9 cellular contexts compared by ENCODE assay signal in the genomic region with DNA sequence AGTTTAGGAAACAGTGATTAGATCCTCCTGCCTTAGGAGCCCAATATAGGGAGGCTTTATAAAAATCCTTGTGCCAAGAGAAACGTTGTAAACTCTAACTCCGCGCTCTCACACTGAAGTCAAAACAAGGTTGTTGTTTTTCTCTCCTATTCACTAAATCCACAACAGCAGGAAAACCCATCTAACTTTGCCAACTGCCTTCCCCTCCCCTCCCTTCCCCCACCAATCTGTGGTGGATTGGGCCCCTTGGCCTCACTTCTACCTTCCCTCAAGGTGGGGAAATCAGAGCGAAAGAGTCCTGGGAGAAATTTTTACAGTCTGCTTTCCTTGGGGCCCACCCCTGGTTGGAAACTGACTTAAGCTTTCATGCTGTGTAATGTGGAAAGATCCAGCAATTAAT. TPM values are rescaled to one million over a fixed set of nuclear protein-coding genes. Genes with fewer than 3 reads are reported as not detected.
DNase-seq lines count a peak whose midpoint lies in the region; ATAC-seq, FAIRE-seq and TF ChIP-seq lines count a peak whose summit lies in the region.
"Had no signal": no experiment of that assay in that cellular context is flagged by ENCODE, and none has a peak within 500 bp of the region (broad histone marks: within the 10 kb centered on the region; RNA-seq: fewer than 3 reads in every experiment).

No MANE protein-coding gene starts in this region.

- peaks cover 0 to 8% of the 10 kb centered on the region in 2 donors for H3K27me3 Mint-ChIP-seq in CD8-positive, alpha-beta memory T cell

- peaks cover 48 to 65% (median 54%) of the 10 kb centered on the region in 3 donors for H3K4me1 Mint-ChIP-seq in CD8-positive, alpha-beta memory T cell

- H2AFZ ChIP-seq in endothelial cell of umbilical vein (ENCODE audit: low read depth, low read length): no peak overlapping the region

- FAIRE-seq in endothelial cell of umbilical vein (lab: Jason Lieb, UNC) (peak; percentile 18), pancreas (lab: Jason Lieb, UNC) (no peak)

- no peaks in the 10 kb centered on the region for H3K27me3 ChIP-seq in CD8-positive, alpha-beta memory T cell (ENCODE audit: insufficient read depth, low read length, poor library complexity, severe bottlenecking)
- no peaks in the 10 kb centered on the region for H3K27me3 ChIP-seq in Peyer's patch
- no peaks in the 10 kb centered on the region for H3K27me3 ChIP-seq in endothelial cell of umbilical vein (ENCODE audit: control insufficient read depth in 2 of 2, insufficient read depth in 2 of 2, low read length in 2 of 2)
- H3K27me3 ChIP-seq in pancreas: no peaks in the 10 kb centered on the region
- H3K27me3 ChIP-seq in WERI-Rb-1 (ENCODE audit: insufficient read depth, low read depth, severe bottlenecking): no peaks in the 10 kb centered on the region

- H3K79me2 ChIP-seq in endothelial cell of umbilical vein (ENCODE audit: control insufficient read depth, insufficient read depth, low read length): no peaks in the 10 kb centered on the region

- no peaks in the 10 kb centered on the region for H3K9me3 ChIP-seq in CD8-positive, alpha-beta memory T cell (ENCODE audit: low read length)
- H3K9me3 ChIP-seq in Peyer's patch: no peaks in the 10 kb centered on the region
- no peaks in the 10 kb centered on the region for H3K9me3 ChIP-seq in endothelial cell of umbilical vein (replicated peaks; ENCODE audit: control insufficient read depth, insufficient read depth, low read length)
- no peaks in the 10 kb centered on the region for H3K9me3 ChIP-seq in pancreas
- no peaks in the 10 kb centered on the region for H3K9me3 ChIP-seq in WERI-Rb-1 (ENCODE audit: severe bottlenecking)

- 64 to 66% methylated on average over 4 of the region's 4 CpGs for WGBS in pancreas, 2 donors

- peak overlapping the region; percentile 91 to 99 (median 95) for H3K4me3 Mint-ChIP-seq in CD8-positive, alpha-beta memory T cell

- POLR2A ChIA-PET in CD8-positive, alpha-beta memory T cell (lab: Charles Lee): interaction anchor here (0.7 to 3.1 kb wide), 4 partner anchors 19 to 350 kb away, joined by 4 to 40 read pairs (median 12); partner anchors contain the start of gene INTS6
- POLR2A ChIA-PET in endothelial cell of umbilical vein (lab: Charles Lee): interaction anchor here (1.4 to 3.1 kb wide), 2 partner anchors 217 to 350 kb away, joined by 3 to 11 read pairs; partner anchors contain the start of gene INTS6

- peaks cover 0 to 4% (median 0%) of the 10 kb centered on the region in 5 donors for H3K9me3 Mint-ChIP-seq in CD8-positive, alpha-beta memory T cell

- no peaks in the 10 kb centered on the region for H3K36me3 ChIP-seq in CD8-positive, alpha-beta memory T cell (ENCODE audit: insufficient read depth, low read length)
- no peaks in the 10 kb centered on the region for H3K36me3 ChIP-seq in Peyer's patch
- H3K36me3 ChIP-seq in endothelial cell of umbilical vein (ENCODE audit: control insufficient read depth in 2 of 2, extremely low read depth in 1 of 2, insufficient read depth in 2 of 2, low read length in 2 of 2): no peaks in the 10 kb centered on the region
- H3K36me3 ChIP-seq in pancreas: no peaks in the 10 kb centered on the region
- H3K36me3 ChIP-seq in WERI-Rb-1: no peaks in the 10 kb centered on the region

- peak overlapping the region; percentile 99 for H3K27ac ChIP-seq in CD8-positive, alpha-beta memory T cell (ENCODE audit: low read depth, low read length)
- peak overlapping the region; percentile 100 for H3K27ac ChIP-seq in Peyer's patch
- H3K27ac ChIP-seq in endothelial cell of umbilical vein (ENCODE audit: insufficient read depth, low read depth, low read length): peak overlapping the region; percentile 92
- peak overlapping the region; percentile 100 for H3K27ac ChIP-seq in pancreas
- H3K27ac ChIP-seq in WERI-Rb-1: no peak overlapping the region

- no TSS peak for BruUV-seq in endothelial cell of umbilical vein (replicated peaks; lab: Mats Ljungman, UMichigan)

- CTCF ChIA-PET in CD8-positive, alpha-beta memory T cell (lab: Charles Lee): interaction anchor here (0.8 to 4.3 kb wide), 6 partner anchors 13 to 392 kb away, joined by 3 to 14 read pairs (median 3); partner anchors contain the start of gene INTS6
- CTCF ChIA-PET in endothelial cell of umbilical vein (lab: Charles Lee): interaction anchor here (0.6 to 1.3 kb wide), 4 partner anchors 9 to 677 kb away, joined by 3 read pairs; no protein-coding TSS in a partner anchor

- ATAC-seq in pancreas (no peak), GM18498 (IDR thresholded peaks at IDR 0.05; ENCODE audit: unreplicated experiment) (no peak)

- H3K9me1 ChIP-seq in endothelial cell of umbilical vein (replicated peaks; ENCODE audit: control insufficient read depth, extremely low read depth, insufficient read depth, low read length): no peaks in the 10 kb centered on the region

- H3K4me2 ChIP-seq in endothelial cell of umbilical vein (ENCODE audit: insufficient read depth, low read length): peak overlapping the region; percentile 10

- H3K4me3 ChIP-seq in CD8-positive, alpha-beta memory T cell (ENCODE audit: low read length): peak overlapping the region; percentile 68
- H3K4me3 ChIP-seq in Peyer's patch (peak overlapping the region in 3 of 4 donors; percentile 78 to 97 (median 85)), endothelial cell of umbilical vein (replicated peaks in 1 of 3; ENCODE audit: insufficient read depth in 1 of 3, low read depth in 1 of 3, low read length in 3 of 3) (no peak overlapping the region), pancreas (peak overlapping the region in 2 of 4 donors; percentile 71 to 85), WERI-Rb-1 (ENCODE audit: low read depth, low read length) (no peak overlapping the region)

- no peaks in the 10 kb centered on the region for H4K20me1 ChIP-seq in endothelial cell of umbilical vein (replicated peaks; ENCODE audit: control insufficient read depth, extremely low read depth, insufficient read depth, low read length)

- H3K4me1 ChIP-seq in CD8-positive, alpha-beta memory T cell (ENCODE audit: insufficient read depth, low read length): peaks cover 39% of the 10 kb centered on the region
- peaks cover 0 to 25% (median 8%) of the 10 kb centered on the region in 4 donors for H3K4me1 ChIP-seq in Peyer's patch
- peaks cover 35% of the 10 kb centered on the region for H3K4me1 ChIP-seq in endothelial cell of umbilical vein (ENCODE audit: control insufficient read depth, extremely low read depth, insufficient read depth, low read length)
- peaks cover 19 to 46% (median 31%) of the 10 kb centered on the region in 3 donors for H3K4me1 ChIP-seq in pancreas

- no peak for TF ChIP-seq CTCF in Peyer's patch (IDR thresholded peaks at IDR 0.05)
- TF ChIP-seq CTCF in endothelial cell of umbilical vein (IDR thresholded peaks at IDR 0.05; ENCODE audit: extremely low read depth in 1 of 2, insufficient read depth in 1 of 2, low read depth in 1 of 2, low read length in 2 of 2): no peak
- TF ChIP-seq CTCF in pancreas (IDR thresholded peaks at IDR 0.05): no peak
- TF ChIP-seq CTCF in WERI-Rb-1 (IDR thresholded peaks at IDR 0.05; ENCODE audit: low read depth, low read length): no peak

- intact Hi-C loops in endothelial cell of umbilical vein (cut with micrococcal nuclease): loop anchor here (2.0 to 10.0 kb wide), 5 partner anchors 38 to 655 kb away; partner anchors contain the start of genes ALG11, ATP7B, CKAP2 and VPS36
- intact Hi-C loops in pancreas (cut with DNase I): no loop called here

- dilution Hi-C loops in endothelial cell of umbilical vein (cut with MboI; ENCODE audit: extremely low pct_ligation_motif_present, low sequenced_read_pairs): no loop called here

- H3K9ac ChIP-seq in endothelial cell of umbilical vein (replicated peaks; ENCODE audit: extremely low read depth, insufficient read depth, low read length): peak overlapping the region; percentile 96

- H3K36me3 Mint-ChIP-seq in CD8-positive, alpha-beta memory T cell: peaks cover 0 to 22% (median 0%) of the 10 kb centered on the region in 3 donors

- no peak for DNase-seq in CD8-positive, alpha-beta memory T cell
- no peak for DNase-seq in Peyer's patch
- peak; percentile 53 for DNase-seq in endothelial cell of umbilical vein (ENCODE audit: low read depth, low spot score)
- DNase-seq in pancreas: peak in 2 of 6 donors; percentile 20 to 21
- no peak for DNase-seq in stimulated activated CD4-positive, alpha-beta T cell treated with anti-CD3 and anti-CD28 coated beads, Interleukin-12 subunit alpha, Interleukin-12 subunit beta, amount 100 ng/mL, for 4 hours
- no peak for DNase-seq in NCI-H226
- no peak for DNase-seq in WERI-Rb-1

- TF ChIP-seq POLR2A in Peyer's patch (IDR thresholded peaks at IDR 0.05) (no peak), endothelial cell of umbilical vein (IDR thresholded peaks at IDR 0.05; ENCODE audit: low read depth, low read length) (no peak)

- H3K27ac Mint-ChIP-seq in CD8-positive, alpha-beta memory T cell: peak overlapping the region; percentile 98 to 100 (median 100)

RNA-seq across cellular contexts. Expression of gene DHRS12, which starts 1.4 kb away (rescaled TPM):
- total RNA-seq in CD8-positive, alpha-beta memory T cell: 1 to 10 TPM; 7.1 to 7.2 TPM
- 35.6 TPM for polyA plus RNA-seq in CD8-positive, alpha-beta memory T cell
- total RNA-seq in Peyer's patch: 10 to 100 TPM in 3 of 4 donors, 1 to 10 TPM in 1; 8.1 to 21.7 (median 12.5) TPM
- total RNA-seq in endothelial cell of umbilical vein: 6.4 and 8.9 TPM in 2 replicates
- polyA plus RNA-seq in endothelial cell of umbilical vein: 9.1 and 9.4 TPM in 2 replicates
- polyA plus RNA-seq in endothelial cell of umbilical vein (2011; cell fraction: cytosol; rRNA removed): 4.9 and 7.3 TPM in 2 replicates
- polyA plus RNA-seq in endothelial cell of umbilical vein (2011; cell fraction: nucleus; rRNA removed): 13.8 and 16.8 TPM in 2 replicates
- 8.3 and 13.3 TPM in 2 replicates for polyA plus RNA-seq in endothelial cell of umbilical vein (2012)
- 8.6 and 9.8 TPM in 2 replicates for polyA minus RNA-seq in endothelial cell of umbilical vein
- not detected for polyA minus RNA-seq in endothelial cell of umbilical vein (2011; cell fraction: cytosol; rRNA and poly(A)+ RNA removed)
- polyA minus RNA-seq in endothelial cell of umbilical vein (2011; cell fraction: nucleus; rRNA and poly(A)+ RNA removed): 7.7 and 9.3 TPM in 2 replicates
- 10 to 100 TPM; 13.8 to 34.6 (median 22.9) TPM for total RNA-seq in pancreas
- polyA plus RNA-seq in pancreas: 10 to 100 TPM; 31.3 to 39.4 TPM

RNA-seq across cellular contexts. Expression of gene TMEM272, which starts 42.4 kb away (rescaled TPM):
- under 1 TPM; 0.35 to 0.69 TPM for total RNA-seq in CD8-positive, alpha-beta memory T cell
- 0.12 TPM for polyA plus RNA-seq in CD8-positive, alpha-beta memory T cell
- total RNA-seq in Peyer's patch: under 1 TPM in 2 of 4 donors, not detected in 2; 0.40 to 0.57 TPM
- not detected in 2 replicates for total RNA-seq in endothelial cell of umbilical vein
- polyA plus RNA-seq in endothelial cell of umbilical vein: not detected in 2 replicates
- not detected in 2 replicates for polyA plus RNA-seq in endothelial cell of umbilical vein (2011; cell fraction: cytosol; rRNA removed)
- polyA plus RNA-seq in endothelial cell of umbilical vein (2011; cell fraction: nucleus; rRNA removed): 0.03 TPM in 1 of 2 replicates, not detected in the other
- not detected in 2 replicates for polyA plus RNA-seq in endothelial cell of umbilical vein (2012)
- not detected in 2 replicates for polyA minus RNA-seq in endothelial cell of umbilical vein
- polyA minus RNA-seq in endothelial cell of umbilical vein (2011; cell fraction: cytosol; rRNA and poly(A)+ RNA removed): not detected
- polyA minus RNA-seq in endothelial cell of umbilical vein (2011; cell fraction: nucleus; rRNA and poly(A)+ RNA removed): not detected in 2 replicates
- total RNA-seq in pancreas: under 1 TPM in 3 of 6 donors, not detected in 3; 0.06 to 0.16 (median 0.16) TPM
- under 1 TPM; 0.04 to 0.09 TPM for polyA plus RNA-seq in pancreas
- total RNA-seq: esophagus mucosa had no signal

RNA-seq across cellular contexts. Expression of gene CCDC70, which starts 59.2 kb away (rescaled TPM):
- not detected for total RNA-seq in CD8-positive, alpha-beta memory T cell
- polyA plus RNA-seq in CD8-positive, alpha-beta memory T cell: not detected
- total RNA-seq in Peyer's patch (not detected), endothelial cell of umbilical vein (not detected in 2 replicates), pancreas (not detected)
- polyA plus RNA-seq in endothelial cell of umbilical vein (not detected in 2 replicates), pancreas (not detected)
- not detected in 2 replicates for polyA plus RNA-seq in endothelial cell of umbilical vein (2011; cell fraction: cytosol; rRNA removed)
- polyA plus RNA-seq in endothelial cell of umbilical vein (2011; cell fraction: nucleus; rRNA removed): not detected in 2 replicates
- not detected in 2 replicates for polyA plus RNA-seq in endothelial cell of umbilical vein (2012)
- not detected in 2 replicates for polyA minus RNA-seq in endothelial cell of umbilical vein
- not detected for polyA minus RNA-seq in endothelial cell of umbilical vein (2011; cell fraction: cytosol; rRNA and poly(A)+ RNA removed)
- polyA minus RNA-seq in endothelial cell of umbilical vein (2011; cell fraction: nucleus; rRNA and poly(A)+ RNA removed): not detected in 2 replicates
- total RNA-seq: esophagus mucosa had no signal

Comparison
In these comparisons a context has a peak if more than half of its experiments do, and no peak if none do; other contexts are left out.
1. H3K4me3 ChIP-seq: peak in CD8-positive, alpha-beta memory T cell (single experiment) and Peyer's patch (3 of 4); none in endothelial cell of umbilical vein (0 of 3) and WERI-Rb-1 (single experiment).